1 cellular context compared by ENCODE assay signal in genomic region chr6:142146828-142147662, GRCh38.
TF ChIP-seq lines count a peak whose summit lies in the region.

NMBR (minus strand) TSS chr6:142147122; CDS start chr6:142088658, 58,464 bp downstream.
VTA1 (plus strand) TSS chr6:142147263; CDS start chr6:142147288, 25 bp downstream.

TF ChIP-seq in HepG2, 621 proteins besides CTCF, POLR2A, EP300 and RAD21 (continued from another document and continues in another):
- TF ChIP-seq ZNF704 (CRISPR knock-in tag; IDR thresholded peaks at IDR 0.05; ENCODE audit: borderline replicate concordance), result no peak; the same call in 1 of the 2 replicates
- 0 out of 2 replicates have a peak, but pooled peaks have one; percentile 38 for TF ChIP-seq ZNF12 (CRISPR knock-in tag; IDR thresholded peaks at IDR 0.05)
- peak; percentile 92 for TF ChIP-seq KLF9 (CRISPR knock-in tag; IDR thresholded peaks at IDR 0.05; ENCODE audit: low read depth)
- TF ChIP-seq PRDM4 (CRISPR knock-in tag; IDR thresholded peaks at IDR 0.05; ENCODE audit: borderline replicate concordance), result peak; percentile 38; the same call in 1 of the 2 replicates
- peak; percentile 65 for TF ChIP-seq ZBTB34 (CRISPR knock-in tag; IDR thresholded peaks at IDR 0.05)
- peak; percentile 83; the same call in 1 of the 2 replicates for TF ChIP-seq RFXANK (CRISPR knock-in tag; IDR thresholded peaks at IDR 0.05)
- peak; percentile 97 for TF ChIP-seq ZNF605 (CRISPR knock-in tag; IDR thresholded peaks at IDR 0.05)
- TF ChIP-seq TFE3 (CRISPR knock-in tag; IDR thresholded peaks at IDR 0.05), result peak; percentile 87; the same call in 1 of the 2 replicates
- TF ChIP-seq ZNF362 (CRISPR knock-in tag; IDR thresholded peaks at IDR 0.05; ENCODE audit: borderline replicate concordance), result peak; percentile 66; the same call in 1 of the 2 replicates
- peak; percentile 48 to 80; a peak in 3 of 4 replicates for TF ChIP-seq NR2F1 (CRISPR knock-in tag; IDR thresholded peaks at IDR 0.05)
- peak; percentile 92 for TF ChIP-seq HNF4A (CRISPR knock-in tag; IDR thresholded peaks at IDR 0.05)
- TF ChIP-seq ZNF512B (CRISPR knock-in tag; IDR thresholded peaks at IDR 0.05; ENCODE audit: borderline replicate concordance), result no peak; the same call in 1 of the 2 replicates
- TF ChIP-seq DNMT1 (CRISPR knock-in tag; IDR thresholded peaks at IDR 0.05), result peak; percentile 46; the same call in 1 of the 2 replicates
- TF ChIP-seq ZNF574 (CRISPR knock-in tag; IDR thresholded peaks at IDR 0.05), result peak; percentile 99
- peak; percentile 98 for TF ChIP-seq HNF1B (CRISPR knock-in tag; IDR thresholded peaks at IDR 0.05)
- TF ChIP-seq PHF8 (CRISPR knock-in tag; IDR thresholded peaks at IDR 0.05), result peak; percentile 99
- TF ChIP-seq ZNF441 (CRISPR knock-in tag; IDR thresholded peaks at IDR 0.05; ENCODE audit: borderline replicate concordance), result peak; percentile 91
- TF ChIP-seq ZNF720 (CRISPR knock-in tag; IDR thresholded peaks at IDR 0.05), result no peak; the same call in 1 of the 2 replicates
- peak; percentile 88; the same call in 1 of the 2 replicates for TF ChIP-seq ZNF788 (CRISPR knock-in tag; IDR thresholded peaks at IDR 0.05; ENCODE audit: borderline replicate concordance)
- TF ChIP-seq ZSCAN9 (CRISPR knock-in tag; IDR thresholded peaks at IDR 0.05; ENCODE audit: borderline replicate concordance), result peak; percentile 91
- no peak for TF ChIP-seq SNRNP70 (IDR thresholded peaks at IDR 0.05; ENCODE audit: low read depth, low read length)
- peak; percentile 84; the same call in 1 of the 2 replicates for TF ChIP-seq CREB3 (CRISPR knock-in tag; IDR thresholded peaks at IDR 0.05)
- peak in 1 of 2 experiments; percentile 98; a peak in 3 of 4 replicates for TF ChIP-seq KLF16 (CRISPR knock-in tag; IDR thresholded peaks at IDR 0.05)
- TF ChIP-seq ZBTB42 (CRISPR knock-in tag; IDR thresholded peaks at IDR 0.05), result no peak
- peak; percentile 95 for TF ChIP-seq ZNF607 (CRISPR knock-in tag; IDR thresholded peaks at IDR 0.05; ENCODE audit: borderline replicate concordance)
- TF ChIP-seq ZNF674 (CRISPR knock-in tag; IDR thresholded peaks at IDR 0.05; ENCODE audit: low read depth), result no peak
- peak; percentile 96; the same call in 1 of the 2 replicates for TF ChIP-seq EHMT2 (IDR thresholded peaks at IDR 0.05; ENCODE audit: borderline replicate concordance, low read depth, low read length)
- peak; percentile 91 for TF ChIP-seq CREM (IDR thresholded peaks at IDR 0.05)
- TF ChIP-seq CREM (CRISPR knock-in tag; IDR thresholded peaks at IDR 0.05), result no peak
- TF ChIP-seq ZNF256 (CRISPR knock-in tag; conservative IDR thresholded peaks at IDR 0.05), result 0 out of 2 replicates have a peak, but pooled peaks have one; percentile 43
- peak; percentile 75 for TF ChIP-seq SOX5 (CRISPR knock-in tag; IDR thresholded peaks at IDR 0.05; ENCODE audit: borderline replicate concordance)
- TF ChIP-seq ZNF570 (CRISPR knock-in tag; IDR thresholded peaks at IDR 0.05; ENCODE audit: borderline replicate concordance), result no peak
- peak; percentile 73; the same call in 1 of the 2 replicates for TF ChIP-seq KDM1A (CRISPR knock-in tag; IDR thresholded peaks at IDR 0.05)
- peak; percentile 94 for TF ChIP-seq TFDP1 (CRISPR knock-in tag; IDR thresholded peaks at IDR 0.05; ENCODE audit: borderline replicate concordance)
- peak; percentile 98 for TF ChIP-seq SIN3A (IDR thresholded peaks at IDR 0.05; ENCODE audit: borderline replicate concordance, low read depth, low read length)
- TF ChIP-seq UBTF (CRISPR knock-in tag; IDR thresholded peaks at IDR 0.05), result peak; percentile 86
